ENCODE assay signal across 16 cellular contexts in the genomic region with DNA sequence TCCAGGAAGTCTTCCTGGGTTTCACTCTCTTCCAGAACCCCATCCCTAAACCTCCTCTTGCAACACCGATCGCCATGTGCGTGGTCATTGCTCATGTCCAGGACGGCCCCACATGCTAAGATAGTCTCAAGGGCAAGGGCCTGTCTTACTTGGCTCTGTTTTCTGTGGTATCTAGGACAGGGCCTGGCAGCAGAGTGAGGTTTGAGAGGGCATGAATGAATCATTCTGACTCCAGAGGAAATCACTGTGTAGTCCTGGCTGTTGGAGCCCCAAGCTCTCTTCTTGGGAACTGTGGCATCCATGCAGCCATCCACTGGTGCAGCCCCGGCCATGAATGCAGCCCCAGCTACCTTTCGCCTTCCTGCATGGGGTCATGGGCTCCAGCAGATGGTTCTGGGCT. TPM values are rescaled to one million over a fixed set of nuclear protein-coding genes. Genes with fewer than 3 reads are reported as not detected.
DNase-seq lines count a peak whose midpoint lies in the region; ATAC-seq lines count a peak whose summit lies in the region.
"Had no signal": no experiment of that assay in that cellular context is flagged by ENCODE, and none has a peak within 500 bp of the region (broad histone marks: within the 10 kb centered on the region; RNA-seq: fewer than 3 reads in every experiment).

No MANE protein-coding gene starts in this region.

- DNase-seq in GM04503 (ENCODE audit: low read depth) (peak; percentile 51), amniotic epithelial cell (ENCODE audit: low read depth) (peak; percentile 90), glomerular visceral epithelial cell (ENCODE audit: extremely low spot score) (peak; percentile 73), skeletal muscle cell (ENCODE audit: low read depth) (peak; percentile 25), UCSD-AML1 (lab: John Stamatoyannopoulos, UW; ENCODE audit: unreplicated experiment) (no peak), SW 1271 (lab: John Stamatoyannopoulos, UW) (no peak)
- DNase-seq in naive thymus-derived CD8-positive, alpha-beta T cell: no peak
- DNase-seq: activated CD4-positive, alpha-beta T cell treated with anti-CD3 and anti-CD28 coated beads for 1 hour; activated T-cell treated with anti-CD3 and anti-CD28 coated beads, Interleukin-2, amount 50 U/mL, for 24 hours; NCI-H1436; PC-9; stimulated activated CD4-positive, alpha-beta T cell treated with anti-CD3 and anti-CD28 coated beads, Interleukin-2, amount 100 ng/mL, for 48 hours had no signal

- H3K9me3 Mint-ChIP-seq in naive thymus-derived CD8-positive, alpha-beta T cell: no peaks in the 10 kb centered on the region
- H3K9me3 Mint-ChIP-seq: activated T-cell treated with anti-CD3 and anti-CD28 coated beads, Interleukin-2, amount 50 U/mL, for 24 hours; T-helper 1 cell treated with Interleukin-12 subunit alpha and Interleukin-12 subunit beta and Interleukin-4 antibody, amounts not matched to agents 30 μg/mL and 1 μg/mL, for 36 hours had no signal

- ATAC-seq in HG02588 (IDR thresholded peaks at IDR 0.05; ENCODE audit: unreplicated experiment): no peak
- no peak for ATAC-seq in naive thymus-derived CD8-positive, alpha-beta T cell

- H3K4me3 Mint-ChIP-seq in naive thymus-derived CD8-positive, alpha-beta T cell: no peak overlapping the region
- H3K4me3 Mint-ChIP-seq: activated T-cell treated with anti-CD3 and anti-CD28 coated beads, Interleukin-2, amount 50 U/mL, for 24 hours; T-helper 1 cell treated with Interleukin-12 subunit alpha and Interleukin-12 subunit beta and Interleukin-4 antibody, amounts not matched to agents 30 μg/mL and 1 μg/mL, for 36 hours had no signal

- H3K36me3 Mint-ChIP-seq in naive thymus-derived CD8-positive, alpha-beta T cell: no peaks in the 10 kb centered on the region

- H3K27me3 Mint-ChIP-seq in naive thymus-derived CD8-positive, alpha-beta T cell: peaks cover 10 to 36% (median 12%) of the 10 kb centered on the region in 5 donors

- POLR2A ChIA-PET in naive thymus-derived CD8-positive, alpha-beta T cell (lab: Charles Lee): no interaction called here

- no peak overlapping the region for H3K4me3 ChIP-seq in skeletal muscle cell (ENCODE audit: low read depth, low read length)
- H3K4me3 ChIP-seq: gastroesophageal sphincter, PC-9, vagina had no signal

- H3K4me1 Mint-ChIP-seq in naive thymus-derived CD8-positive, alpha-beta T cell: peaks cover 0 to 1% (median 0%) of the 10 kb centered on the region in 4 donors

- H3K27ac Mint-ChIP-seq in naive thymus-derived CD8-positive, alpha-beta T cell: no peak overlapping the region
- H3K27ac Mint-ChIP-seq: activated T-cell treated with anti-CD3 and anti-CD28 coated beads, Interleukin-2, amount 50 U/mL, for 24 hours; T-helper 1 cell treated with Interleukin-12 subunit alpha and Interleukin-12 subunit beta and Interleukin-4 antibody, amounts not matched to agents 30 μg/mL and 1 μg/mL, for 36 hours had no signal

RNA-seq across cellular contexts. Expression of a gene that starts 12.4 kb away (rescaled TPM):
- total RNA-seq in naive thymus-derived CD8-positive, alpha-beta T cell: under 1 TPM; 0.82 to 0.86 TPM
- under 1 TPM in 1 of 3 donors, not detected in 2; 0.04 TPM for polyA plus RNA-seq in naive thymus-derived CD8-positive, alpha-beta T cell

Comparison
In these comparisons a context has a peak if more than half of its experiments do, and no peak if none do; other contexts are left out.
1. DNase-seq: peak in GM04503 (single experiment), amniotic epithelial cell (single experiment), glomerular visceral epithelial cell (single experiment) and skeletal muscle cell (single experiment); none in UCSD-AML1 (single experiment), SW 1271 (0 of 2) and naive thymus-derived CD8-positive, alpha-beta T cell (0 of 10).